In the genomic region with DNA sequence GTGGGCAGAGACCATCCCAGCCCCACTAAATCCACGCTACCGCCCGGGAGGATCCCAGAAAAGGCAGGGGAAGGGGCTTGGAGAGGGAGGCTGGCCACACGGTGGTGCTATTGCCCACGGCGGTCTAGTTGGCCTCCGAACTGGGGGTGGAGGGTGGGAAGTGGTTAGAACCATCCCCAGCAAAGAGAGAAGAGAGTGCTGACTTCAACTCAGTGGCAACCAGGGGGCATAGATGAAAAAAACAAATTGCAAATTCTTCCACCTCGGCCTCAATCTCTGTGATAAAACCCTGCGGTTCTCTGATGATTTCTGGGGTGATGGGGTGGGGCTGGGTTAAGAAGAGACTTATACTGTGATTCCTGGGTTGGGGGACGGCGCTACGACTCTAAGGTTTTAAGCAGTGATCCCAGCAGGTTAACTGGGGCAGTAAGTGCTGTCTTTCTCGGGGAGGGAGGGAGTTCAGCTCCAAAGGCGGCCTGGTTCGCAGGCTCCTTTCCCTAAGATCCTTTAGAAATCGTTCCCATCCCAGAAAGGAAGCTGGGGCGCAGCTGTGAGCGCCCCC, we compare ENCODE assay signal across 8 cellular contexts.
A peak's percentile ranks its signal among the peaks of the same experiment; 100 is the strongest.
DNase-seq lines count a peak whose midpoint lies in the region; ATAC-seq and FAIRE-seq lines count a peak whose summit lies in the region.

No MANE protein-coding gene starts in this region.

- peak; percentile 45 to 79 for DNase-seq in NCI-H526 (lab: John Stamatoyannopoulos, UW)
- DNase-seq in activated CD4-positive, alpha-beta T cell treated with anti-CD3 and anti-CD28 coated beads, Interleukin-2, amount 50 U/mL, for 24 hours (ENCODE audit: low read depth in 1 of 2, low spot score in 1 of 2): peak; percentile 60 to 74
- DNase-seq in dedifferentiated amniotic fluid mesenchymal stem cell (ENCODE audit: extremely low spot score): peak; percentile 84
- DNase-seq in left colon: peak; percentile 79 to 84
- peak; percentile 57 to 69 for DNase-seq in stimulated activated CD4-positive, alpha-beta T cell treated with anti-CD3 and anti-CD28 coated beads, Interleukin-1b, Interleukin-23, amount 100 ng/mL, for 1 hour (ENCODE audit: low read depth in 2 of 2)

- ATAC-seq in HG02981 (IDR thresholded peaks at IDR 0.05; ENCODE audit: unreplicated experiment): peak; percentile 32
- peak; percentile 77 for ATAC-seq in left colon
- no peak for ATAC-seq in HG03469 (IDR thresholded peaks at IDR 0.05; ENCODE audit: unreplicated experiment)

- intact Hi-C loops in left colon (cut with DNase I, micrococcal nuclease): loop anchor here in 1 of 2 donors (5.0 to 10.0 kb wide), 2 partner anchors 251 to 708 kb away; partner anchors contain the start of gene ZNF438

- FAIRE-seq in G401.6 (lab: Jason Lieb, UNC): peak; percentile 31
